Comparison of ENCODE assay signal across 8 cellular contexts in the genomic region with DNA sequence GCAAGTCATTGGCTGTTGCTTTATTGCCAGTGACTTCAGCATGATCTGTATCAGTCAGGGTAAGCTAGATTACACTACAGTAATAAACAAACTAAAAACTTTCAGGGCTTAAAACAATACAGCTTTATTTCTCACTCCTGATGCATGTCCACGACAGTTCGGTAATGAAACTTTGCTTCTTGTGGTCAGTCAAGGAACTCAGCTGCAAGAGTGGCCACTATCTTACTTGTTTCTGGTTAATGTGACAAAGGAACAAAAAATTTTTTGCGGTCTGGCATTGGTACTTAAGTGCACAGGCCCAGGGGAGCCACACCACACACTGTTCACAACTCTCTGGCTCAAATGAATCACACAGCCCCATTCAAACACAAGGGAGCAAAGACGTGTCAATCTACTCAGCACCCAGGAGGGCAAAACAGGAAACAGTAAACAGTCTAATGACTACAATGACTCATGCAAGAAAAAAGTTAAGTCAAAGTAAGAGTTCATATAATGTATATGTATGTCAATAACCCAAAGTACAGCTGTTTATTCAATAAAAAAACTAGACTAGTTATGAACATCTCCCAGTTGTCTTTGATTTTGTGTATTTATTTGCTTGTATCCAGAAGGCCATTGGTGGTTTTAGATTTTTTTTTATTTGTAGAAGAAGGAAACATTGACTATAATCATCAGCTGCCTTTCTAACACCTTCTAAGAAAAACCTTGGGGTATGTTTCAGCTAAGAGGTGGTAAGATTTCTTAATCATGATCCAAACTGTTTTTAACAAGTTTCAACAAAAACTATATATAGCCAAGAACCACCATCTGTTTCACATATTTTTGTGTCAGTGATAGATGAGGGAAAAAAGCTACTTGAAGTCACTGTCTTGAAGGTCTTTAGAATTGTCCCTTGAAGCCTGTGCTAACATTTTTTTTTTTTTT.
DNase-seq lines count a peak whose midpoint lies in the region; ATAC-seq, FAIRE-seq and TF ChIP-seq lines count a peak whose summit lies in the region.

No MANE protein-coding gene starts in this region.

- peak; percentile 93 for FAIRE-seq in keratinocyte (lab: Jason Lieb, UNC)

- no peaks in the 10 kb centered on the region for H4K20me1 ChIP-seq in GM23338 (replicated peaks; ENCODE audit: insufficient read depth)
- no peaks in the 10 kb centered on the region for H4K20me1 ChIP-seq in keratinocyte (ENCODE audit: control insufficient read depth, extremely low read depth, insufficient read depth, low read length)

- no peak overlapping the region for H3K27ac Mint-ChIP-seq in GM23338

- H3K27me3 Mint-ChIP-seq in GM23338 (ENCODE audit: insufficient read depth, low read depth, poor library complexity): peaks cover 1% of the 10 kb centered on the region

- DNase-seq in GM12864 (ENCODE audit: low read depth) (peak; percentile 97), GM23338 (ENCODE audit: low spot score) (no peak), M059J (ENCODE audit: low read depth) (peak; percentile 100), keratinocyte (ENCODE audit: low read depth, low spot score) (peak; percentile 85), NCI-H1092 treated with DMSO at 0.1 percent for 48 hours (lab: John Stamatoyannopoulos, UW) (no peak), amygdala (lab: John Stamatoyannopoulos, UW) (no peak)
- DNase-seq in activated T-helper 9 cell treated with anti-CD3 and anti-CD28 coated beads, Interleukin-2, amount 50 U/mL, for 16 hours (ENCODE audit: low read depth): peak; percentile 27
- DNase-seq in stimulated activated CD8-positive, alpha-beta memory T cell treated with anti-CD3 and anti-CD28 coated beads, Interleukin-4, amount 100 ng/mL, for 48 hours: peak; percentile 62

- H3F3A ChIP-seq in GM23338 (replicated peaks; ENCODE audit: low read depth): no peaks in the 10 kb centered on the region

- H3K27ac ChIP-seq in GM23338 (ENCODE audit: low read depth) (no peak overlapping the region), keratinocyte (ENCODE audit: control insufficient read depth, insufficient read depth, low read length) (peak overlapping the region; percentile 55)

- H3K4me1 Mint-ChIP-seq in GM23338: no peaks in the 10 kb centered on the region

- H3K79me2 ChIP-seq in GM23338 (replicated peaks; ENCODE audit: insufficient read depth): no peaks in the 10 kb centered on the region
- no peaks in the 10 kb centered on the region for H3K79me2 ChIP-seq in keratinocyte (ENCODE audit: control insufficient read depth, insufficient read depth, low read length)

- H3K9me2 ChIP-seq in GM23338 (ENCODE audit: insufficient read depth): no peaks in the 10 kb centered on the region

- H2AFZ ChIP-seq in GM23338 (peak overlapping the region; percentile 53; the same call in 1 of the 2 replicates), keratinocyte (ENCODE audit: control insufficient read depth, low read length) (peak overlapping the region; percentile 49)

- no peak overlapping the region for H3K4me3 Mint-ChIP-seq in GM23338

- TF ChIP-seq CTCF in GM12864 (IDR thresholded peaks at IDR 0.05; ENCODE audit: low read depth, low read length, missing control alignments) (no peak), GM23338 (conservative IDR thresholded peaks at IDR 0.05; ENCODE audit: low read depth in 2 of 2) (no peak), keratinocyte (optimal IDR thresholded peaks at IDR 0.05 in 1 of 3, IDR thresholded peaks at IDR 0.05 in 1 of 3, conservative IDR thresholded peaks at IDR 0.05 in 1 of 3; ENCODE audit: extremely low read depth in 1 of 3, insufficient read depth in 2 of 3, low read length in 3 of 3) (no peak)

- H3K36me3 ChIP-seq in GM23338 (ENCODE audit: insufficient read depth) (no peaks in the 10 kb centered on the region), keratinocyte (ENCODE audit: control insufficient read depth in 2 of 2, extremely low read depth in 1 of 2, insufficient read depth in 2 of 2, low read length in 2 of 2) (no peaks in the 10 kb centered on the region)

- no peaks in the 10 kb centered on the region for H3K9me1 ChIP-seq in keratinocyte (ENCODE audit: control insufficient read depth, extremely low read depth, insufficient read depth, low read length)

- H3K4me3 ChIP-seq in GM12864 (ENCODE audit: low read depth, low read length) (no peak overlapping the region), GM23338 (no peak overlapping the region), keratinocyte (ENCODE audit: control insufficient read depth in 2 of 3, extremely low read depth in 1 of 3, insufficient read depth in 2 of 3, low read depth in 1 of 3, low read length in 3 of 3) (peak overlapping the region in 1 of 3 experiments; percentile 35)

- no peaks in the 10 kb centered on the region for H3K36me3 Mint-ChIP-seq in GM23338 (ENCODE audit: low read depth)

- no peak for ATAC-seq in GM23338

- dilution Hi-C loops in keratinocyte (cut with MboI; ENCODE audit: extremely low pct_ligation_motif_present, low sequenced_read_pairs): no loop called here

- H3K4me2 ChIP-seq in GM23338: no peak overlapping the region
- H3K4me2 ChIP-seq in keratinocyte (ENCODE audit: control insufficient read depth, extremely low read depth, insufficient read depth, low read depth, low read length): peak overlapping the region; percentile 35

- no peaks in the 10 kb centered on the region for H3K9me3 ChIP-seq in keratinocyte (ENCODE audit: control insufficient read depth, low read depth, low read length)

- no peaks in the 10 kb centered on the region for H3K27me3 ChIP-seq in GM23338 (ENCODE audit: insufficient read depth)
- H3K27me3 ChIP-seq in keratinocyte (ENCODE audit: control insufficient read depth, extremely low read depth, insufficient read depth, low read length): no peaks in the 10 kb centered on the region

- H3K9me3 Mint-ChIP-seq in GM23338: no peaks in the 10 kb centered on the region; the same call in 2 of the 3 replicates

- no peaks in the 10 kb centered on the region for H3K4me1 ChIP-seq in GM23338 (ENCODE audit: insufficient read depth)
- peaks cover 18% of the 10 kb centered on the region for H3K4me1 ChIP-seq in keratinocyte (ENCODE audit: control insufficient read depth, extremely low read depth, insufficient read depth, low read length)

- H3K9ac ChIP-seq in keratinocyte (ENCODE audit: control insufficient read depth, extremely low read depth, insufficient read depth, low read length): no peak overlapping the region

TF ChIP-seq in GM23338, 12 proteins besides CTCF, POLR2A, EP300 and RAD21 (continues in another document):
- TF ChIP-seq, protein P1, sequence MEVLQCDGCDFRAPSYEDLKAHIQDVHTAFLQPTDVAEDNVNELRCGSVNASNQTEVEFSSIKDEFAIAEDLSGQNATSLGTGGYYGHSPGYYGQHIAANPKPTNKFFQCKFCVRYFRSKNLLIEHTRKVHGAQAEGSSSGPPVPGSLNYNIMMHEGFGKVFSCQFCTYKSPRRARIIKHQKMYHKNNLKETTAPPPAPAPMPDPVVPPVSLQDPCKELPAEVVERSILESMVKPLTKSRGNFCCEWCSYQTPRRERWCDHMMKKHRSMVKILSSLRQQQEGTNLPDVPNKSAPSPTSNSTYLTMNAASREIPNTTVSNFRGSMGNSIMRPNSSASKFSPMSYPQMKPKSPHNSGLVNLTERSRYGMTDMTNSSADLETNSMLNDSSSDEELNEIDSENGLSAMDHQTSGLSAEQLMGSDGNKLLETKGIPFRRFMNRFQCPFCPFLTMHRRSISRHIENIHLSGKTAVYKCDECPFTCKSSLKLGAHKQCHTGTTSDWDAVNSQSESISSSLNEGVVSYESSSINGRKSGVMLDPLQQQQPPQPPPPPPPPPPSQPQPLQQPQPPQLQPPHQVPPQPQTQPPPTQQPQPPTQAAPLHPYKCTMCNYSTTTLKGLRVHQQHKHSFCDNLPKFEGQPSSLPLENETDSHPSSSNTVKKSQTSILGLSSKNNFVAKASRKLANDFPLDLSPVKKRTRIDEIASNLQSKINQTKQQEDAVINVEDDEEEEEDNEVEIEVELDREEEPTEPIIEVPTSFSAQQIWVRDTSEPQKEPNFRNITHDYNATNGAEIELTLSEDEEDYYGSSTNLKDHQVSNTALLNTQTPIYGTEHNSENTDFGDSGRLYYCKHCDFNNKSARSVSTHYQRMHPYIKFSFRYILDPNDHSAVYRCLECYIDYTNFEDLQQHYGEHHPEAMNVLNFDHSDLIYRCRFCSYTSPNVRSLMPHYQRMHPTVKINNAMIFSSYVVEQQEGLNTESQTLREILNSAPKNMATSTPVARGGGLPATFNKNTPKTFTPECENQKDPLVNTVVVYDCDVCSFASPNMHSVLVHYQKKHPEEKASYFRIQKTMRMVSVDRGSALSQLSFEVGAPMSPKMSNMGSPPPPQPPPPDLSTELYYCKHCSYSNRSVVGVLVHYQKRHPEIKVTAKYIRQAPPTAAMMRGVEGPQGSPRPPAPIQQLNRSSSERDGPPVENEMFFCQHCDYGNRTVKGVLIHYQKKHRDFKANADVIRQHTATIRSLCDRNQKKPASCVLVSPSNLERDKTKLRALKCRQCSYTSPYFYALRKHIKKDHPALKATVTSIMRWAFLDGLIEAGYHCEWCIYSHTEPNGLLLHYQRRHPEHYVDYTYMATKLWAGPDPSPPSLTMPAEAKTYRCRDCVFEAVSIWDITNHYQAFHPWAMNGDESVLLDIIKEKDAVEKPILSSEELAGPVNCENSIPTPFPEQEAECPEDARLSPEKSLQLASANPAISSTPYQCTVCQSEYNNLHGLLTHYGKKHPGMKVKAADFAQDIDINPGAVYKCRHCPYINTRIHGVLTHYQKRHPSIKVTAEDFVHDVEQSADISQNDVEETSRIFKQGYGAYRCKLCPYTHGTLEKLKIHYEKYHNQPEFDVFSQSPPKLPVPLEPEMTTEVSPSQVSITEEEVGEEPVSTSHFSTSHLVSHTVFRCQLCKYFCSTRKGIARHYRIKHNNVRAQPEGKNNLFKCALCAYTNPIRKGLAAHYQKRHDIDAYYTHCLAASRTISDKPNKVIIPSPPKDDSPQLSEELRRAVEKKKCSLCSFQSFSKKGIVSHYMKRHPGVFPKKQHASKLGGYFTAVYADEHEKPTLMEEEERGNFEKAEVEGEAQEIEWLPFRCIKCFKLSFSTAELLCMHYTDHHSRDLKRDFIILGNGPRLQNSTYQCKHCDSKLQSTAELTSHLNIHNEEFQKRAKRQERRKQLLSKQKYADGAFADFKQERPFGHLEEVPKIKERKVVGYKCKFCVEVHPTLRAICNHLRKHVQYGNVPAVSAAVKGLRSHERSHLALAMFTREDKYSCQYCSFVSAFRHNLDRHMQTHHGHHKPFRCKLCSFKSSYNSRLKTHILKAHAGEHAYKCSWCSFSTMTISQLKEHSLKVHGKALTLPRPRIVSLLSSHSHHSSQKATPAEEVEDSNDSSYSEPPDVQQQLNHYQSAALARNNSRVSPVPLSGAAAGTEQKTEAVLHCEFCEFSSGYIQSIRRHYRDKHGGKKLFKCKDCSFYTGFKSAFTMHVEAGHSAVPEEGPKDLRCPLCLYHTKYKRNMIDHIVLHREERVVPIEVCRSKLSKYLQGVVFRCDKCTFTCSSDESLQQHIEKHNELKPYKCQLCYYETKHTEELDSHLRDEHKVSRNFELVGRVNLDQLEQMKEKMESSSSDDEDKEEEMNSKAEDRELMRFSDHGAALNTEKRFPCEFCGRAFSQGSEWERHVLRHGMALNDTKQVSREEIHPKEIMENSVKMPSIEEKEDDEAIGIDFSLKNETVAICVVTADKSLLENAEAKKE (CRISPR knock-in tag; IDR thresholded peaks at IDR 0.05): no peak
- TF ChIP-seq POLR2AphosphoS5 (IDR thresholded peaks at IDR 0.05; ENCODE audit: low read depth) (no peak), ZNF114 (CRISPR knock-in tag; IDR thresholded peaks at IDR 0.05) (no peak)

Comparison
In these comparisons a context has a peak if more than half of its experiments do, and no peak if none do; other contexts are left out.
1. DNase-seq: peak in GM12864 (single experiment), M059J (single experiment), activated T-helper 9 cell treated with anti-CD3 and anti-CD28 coated beads, Interleukin-2, amount 50 U/mL, for 16 hours (single experiment), keratinocyte (single experiment) and stimulated activated CD8-positive, alpha-beta memory T cell treated with anti-CD3 and anti-CD28 coated beads, Interleukin-4, amount 100 ng/mL, for 48 hours (single experiment); none in GM23338 (single experiment), NCI-H1092 treated with DMSO at 0.1 percent for 48 hours (single experiment) and amygdala (0 of 56).